Comparison of ENCODE assay signal across 19 cellular contexts in genomic region chr7:154302380-154302779, GRCh38.
DNase-seq lines count a peak whose midpoint lies in the region; ATAC-seq and TF ChIP-seq lines count a peak whose summit lies in the region.
"Had no signal": no experiment of that assay in that cellular context is flagged by ENCODE, and none has a peak within 500 bp of the region (broad histone marks: within the 10 kb centered on the region; RNA-seq: fewer than 3 reads in every experiment).

No MANE protein-coding gene starts in this region.

- no peaks in the 10 kb centered on the region for H3K27me3 ChIP-seq in Caco-2 (replicated peaks; ENCODE audit: control insufficient read depth, insufficient read depth, low read length)
- H3K27me3 ChIP-seq: SJSA1 had no signal

- H3K4me1 ChIP-seq in Caco-2 = peaks cover 6% of the 10 kb centered on the region; the same call in 1 of the 2 replicates
- H3K4me1 ChIP-seq: HAP-1, SJSA1 had no signal

- H3K9me3 Mint-ChIP-seq in Caco-2 (ENCODE audit: unreplicated experiment) (no peaks in the 10 kb centered on the region), WTC11 (peaks cover 81% of the 10 kb centered on the region)

- H3K36me3 ChIP-seq in Caco-2 (ENCODE audit: control insufficient read depth, insufficient read depth, low read length) = no peaks in the 10 kb centered on the region
- H3K36me3 ChIP-seq: HAP-1, SJSA1 had no signal

- no peaks in the 10 kb centered on the region for H3K36me3 Mint-ChIP-seq in Caco-2 (ENCODE audit: insufficient read depth, unreplicated experiment)
- H3K36me3 Mint-ChIP-seq in WTC11 = peaks cover 76% of the 10 kb centered on the region
- H3K36me3 Mint-ChIP-seq: IgD-negative memory B cell had no signal

- H3K27me3 Mint-ChIP-seq in Caco-2 (ENCODE audit: insufficient read depth, unreplicated experiment) (peaks cover 3% of the 10 kb centered on the region), WTC11 (ENCODE audit: low read depth) (peaks cover 3% of the 10 kb centered on the region)
- H3K27me3 Mint-ChIP-seq: IgD-negative memory B cell had no signal

- intact Hi-C loops in Caco-2 (cut with micrococcal nuclease; ENCODE audit: unreplicated experiment) = no loop called here

- ATAC-seq in WTC11 = no peak
- no peak for ATAC-seq in GM19324 (IDR thresholded peaks at IDR 0.05; ENCODE audit: low FRiP score, unreplicated experiment)

- no TSS peak for BruUV-seq in Caco-2 (replicated peaks; lab: Mats Ljungman, UMichigan)

- H3K4me3 ChIP-seq in Caco-2 (ENCODE audit: low read depth, low read length) = no peak overlapping the region
- H3K4me3 ChIP-seq in foreskin fibroblast (ENCODE audit: low read depth in 1 of 2, low read length in 2 of 2) = no peak overlapping the region
- H3K4me3 ChIP-seq: HAP-1, PC-9, SJSA1 had no signal

- H3K4me3 Mint-ChIP-seq in Caco-2 (ENCODE audit: unreplicated experiment) (no peak overlapping the region), WTC11 (no peak overlapping the region)
- H3K4me3 Mint-ChIP-seq: HFFc6, IgD-negative memory B cell had no signal

- CTCF ChIA-PET in Caco-2 (lab: Charles Lee) = no interaction called here
- CTCF ChIA-PET in WTC11 (lab: Charles Lee) = no interaction called here

- POLR2A ChIA-PET in Caco-2 (lab: Charles Lee) = no interaction called here
- POLR2A ChIA-PET in WTC11 (lab: Charles Lee) = no interaction called here

- no peak overlapping the region for H3K27ac Mint-ChIP-seq in Caco-2 (ENCODE audit: unreplicated experiment)
- no peak overlapping the region for H3K27ac Mint-ChIP-seq in WTC11
- H3K27ac Mint-ChIP-seq: HFFc6, IgD-negative memory B cell had no signal

- no peaks in the 10 kb centered on the region for H3K9me3 ChIP-seq in Caco-2
- H3K9me3 ChIP-seq: HAP-1 had no signal

- TF ChIP-seq CTCF in Caco-2 (IDR thresholded peaks at IDR 0.05; ENCODE audit: insufficient read depth in 1 of 2, low read depth in 1 of 2, low read length in 1 of 2, severe bottlenecking in 1 of 2, unreplicated experiment in 1 of 2) (peak in 1 of 2 experiments; percentile 9), WTC11 (IDR thresholded peaks at IDR 0.05) (no peak), foreskin fibroblast (IDR thresholded peaks at IDR 0.05; ENCODE audit: low read depth, low read length) (no peak)

- DNase-seq in Caco-2 = peak; percentile 44 to 61
- peak; percentile 37 for DNase-seq in HuH-7 (ENCODE audit: low spot score)
- no peak for DNase-seq in WTC11 (ENCODE audit: low spot score)
- DNase-seq in left kidney (ENCODE audit: low read depth, low spot score) = peak; percentile 31
- DNase-seq in foreskin fibroblast = no peak
- DNase-seq in activated CD8-positive, alpha-beta memory T cell treated with anti-CD3 and anti-CD28 coated beads, Interleukin-2, amount 50 U/mL, for 48 hours = no peak
- DNase-seq: DMS153, DND-41, HFFc6, MM.1S, NCI-H1694 treated with DMSO at 0.1 percent for 48 hours, NCI-H2107, NCI-H774, PC-9, Right ventricle myocardium superior had no signal

- H3K4me1 Mint-ChIP-seq in Caco-2 (ENCODE audit: low read depth, unreplicated experiment) = peaks cover 6% of the 10 kb centered on the region
- H3K4me1 Mint-ChIP-seq in WTC11 = no peaks in the 10 kb centered on the region
- H3K4me1 Mint-ChIP-seq: IgD-negative memory B cell had no signal

TF ChIP-seq in WTC11, 78 proteins besides CTCF, POLR2A, EP300 and RAD21:
- TF ChIP-seq EMX1 (CRISPR knock-in tag; IDR thresholded peaks at IDR 0.05) = no peak
- TF ChIP-seq GABPB1 (CRISPR knock-in tag; IDR thresholded peaks at IDR 0.05) = 0 out of 2 replicates have a peak, but pooled peaks have one; percentile 12
- TF ChIP-seq FOXP1 (CRISPR knock-in tag; IDR thresholded peaks at IDR 0.05; ENCODE audit: borderline replicate concordance) = no peak
- no peak for TF ChIP-seq HMGXB4 (CRISPR knock-in tag; IDR thresholded peaks at IDR 0.05)

Comparison
In these comparisons a context has a peak if more than half of its experiments do, and no peak if none do; other contexts are left out.
1. DNase-seq: peak in Caco-2 (2 of 2), HuH-7 (single experiment) and left kidney (single experiment); none in WTC11 (single experiment), foreskin fibroblast (0 of 2) and activated CD8-positive, alpha-beta memory T cell treated with anti-CD3 and anti-CD28 coated beads, Interleukin-2, amount 50 U/mL, for 48 hours (single experiment).